1 cellular context compared by ENCODE assay signal in genomic region chr9:127447416-127448111, GRCh38.
TF ChIP-seq lines count a peak whose summit lies in the region.

No MANE protein-coding gene starts in this region.

TF ChIP-seq in HEK293, 187 proteins besides CTCF, POLR2A, EP300 and RAD21 (continued from another document):
- TF ChIP-seq SP3 (tag by site-specific recombination; IDR thresholded peaks at IDR 0.05) (no peak), ZNF600 (tag by site-specific recombination; IDR thresholded peaks at IDR 0.05) (no peak), SCRT1 (tag by site-specific recombination; IDR thresholded peaks at IDR 0.05; ENCODE audit: borderline replicate concordance) (no peak), SALL2 (tag by site-specific recombination; IDR thresholded peaks at IDR 0.05; ENCODE audit: borderline replicate concordance) (no peak), MZF1 (tag by site-specific recombination; IDR thresholded peaks at IDR 0.05; ENCODE audit: borderline replicate concordance) (no peak), TRIM28 (IDR thresholded peaks at IDR 0.05; ENCODE audit: borderline replicate concordance, low read length) (no peak), ZNF488 (tag by site-specific recombination; IDR thresholded peaks at IDR 0.05) (no peak), INSM2 (tag by site-specific recombination; IDR thresholded peaks at IDR 0.05) (0 out of 2 replicates have a peak, but pooled peaks have one; percentile 35), ZNF549 (tag by site-specific recombination; IDR thresholded peaks at IDR 0.05) (no peak), ZNF26 (tag by site-specific recombination; IDR thresholded peaks at IDR 0.05) (no peak), ZNF184 (tag by site-specific recombination; IDR thresholded peaks at IDR 0.05) (0 out of 2 replicates have a peak, but pooled peaks have one; percentile 18), ZNF433 (tag by site-specific recombination; IDR thresholded peaks at IDR 0.05; ENCODE audit: low read depth) (no peak), ZNF366 (tag by site-specific recombination; conservative IDR thresholded peaks at IDR 0.05) (no peak), ZNF707 (tag by site-specific recombination; IDR thresholded peaks at IDR 0.05) (no peak), ZNF561 (tag by site-specific recombination; IDR thresholded peaks at IDR 0.05; ENCODE audit: borderline replicate concordance) (no peak), ZBTB49 (tag by site-specific recombination; IDR thresholded peaks at IDR 0.05; ENCODE audit: low read depth) (no peak), ZNF843 (tag by site-specific recombination; IDR thresholded peaks at IDR 0.05) (no peak), KLF17 (tag by site-specific recombination; IDR thresholded peaks at IDR 0.05) (no peak)
